ENCODE assay signal across 1 cellular context in genomic region chr14:68101715-68102301, GRCh38.
TF ChIP-seq lines count a peak whose summit lies in the region.

No MANE protein-coding gene starts in this region.

TF ChIP-seq in HEK293, 187 proteins besides CTCF, POLR2A, EP300 and RAD21 (continued from another document):
- TF ChIP-seq ZNF518A (tag by site-specific recombination; conservative IDR thresholded peaks at IDR 0.05; ENCODE audit: low read depth), result peak; percentile 41; the same call in 1 of the 2 replicates
- peak; percentile 38; the same call in 1 of the 2 replicates for TF ChIP-seq ZNF549 (tag by site-specific recombination; IDR thresholded peaks at IDR 0.05)
